Comparison of ENCODE assay signal across 28 cellular contexts in genomic region chr22:37002633-37003032, GRCh38.
"Had no signal": no experiment of that assay in that cellular context is flagged by ENCODE, and none has a peak within 500 bp of the region (broad histone marks: within the 10 kb centered on the region; RNA-seq: fewer than 3 reads in every experiment).

No MANE protein-coding gene starts in this region.

- H3K27me3 ChIP-seq: MG63 had no signal

- ATAC-seq: activated CD4-positive, CD25-positive, alpha-beta regulatory T cell treated with anti-CD3 and anti-CD28 coated beads, Interleukin-2, amount 50 U/mL, for 24 hours; activated T-helper 17 cell treated with anti-CD3 and anti-CD28 coated beads, Interleukin-2, amount 50 U/mL, for 72 hours; Panc1 had no signal

- H3K36me3 ChIP-seq: MG63, SJCRH30 had no signal

- H3K27ac ChIP-seq: RWPE1, SJCRH30 had no signal

- H3K9me3 ChIP-seq: SJCRH30, SK-N-SH had no signal

- DNase-seq: activated CD4-positive, alpha-beta T cell treated with anti-CD3 and anti-CD28 coated beads for 4 hours; activated CD4-positive, alpha-beta T cell treated with anti-CD3 and anti-CD28 coated beads, Interleukin-2, amount 50 U/mL, for 48 hours; activated gamma-delta T cell; activated naive CD4-positive, alpha-beta T cell treated with anti-CD3 and anti-CD28 coated beads for 36 hours; activated T-cell treated with anti-CD3 and anti-CD28 coated beads for 4 hours; activated T-cell treated with anti-CD3 and anti-CD28 coated beads, Interleukin-2, amount 50 U/mL, for 48 hours; amniotic stem cell; MG63; MV-4-11; NCI-H1092 treated with DMSO at 0.1 percent for 48 hours; NCI-H1417 treated with DMSO at 0.1 percent for 48 hours; NCI-H1694; NCI-H2029; NCI-H2107; NCI-H2171 treated with DMSO at 0.1 percent for 48 hours; NCI-H226; NCI-H510A; NCI-H526 treated with DMSO at 0.1 percent for 48 hours; NK-92 treated with Interleukin-12 subunit alpha and Interleukin-12 subunit beta, amount 100 ng/mL, for 24 hours; OCI-M1; Right ventricle myocardium superior; SJCRH30; SK-N-SH; SW 1271 had no signal

- H3K4me1 ChIP-seq: SJCRH30 had no signal

- H3K9ac ChIP-seq: SK-N-SH had no signal

- H3K4me2 ChIP-seq: SK-N-SH had no signal

- H3K4me3 ChIP-seq: MG63, SJCRH30 had no signal
